ENCODE assay signal across 8 cellular contexts in the genomic region with DNA sequence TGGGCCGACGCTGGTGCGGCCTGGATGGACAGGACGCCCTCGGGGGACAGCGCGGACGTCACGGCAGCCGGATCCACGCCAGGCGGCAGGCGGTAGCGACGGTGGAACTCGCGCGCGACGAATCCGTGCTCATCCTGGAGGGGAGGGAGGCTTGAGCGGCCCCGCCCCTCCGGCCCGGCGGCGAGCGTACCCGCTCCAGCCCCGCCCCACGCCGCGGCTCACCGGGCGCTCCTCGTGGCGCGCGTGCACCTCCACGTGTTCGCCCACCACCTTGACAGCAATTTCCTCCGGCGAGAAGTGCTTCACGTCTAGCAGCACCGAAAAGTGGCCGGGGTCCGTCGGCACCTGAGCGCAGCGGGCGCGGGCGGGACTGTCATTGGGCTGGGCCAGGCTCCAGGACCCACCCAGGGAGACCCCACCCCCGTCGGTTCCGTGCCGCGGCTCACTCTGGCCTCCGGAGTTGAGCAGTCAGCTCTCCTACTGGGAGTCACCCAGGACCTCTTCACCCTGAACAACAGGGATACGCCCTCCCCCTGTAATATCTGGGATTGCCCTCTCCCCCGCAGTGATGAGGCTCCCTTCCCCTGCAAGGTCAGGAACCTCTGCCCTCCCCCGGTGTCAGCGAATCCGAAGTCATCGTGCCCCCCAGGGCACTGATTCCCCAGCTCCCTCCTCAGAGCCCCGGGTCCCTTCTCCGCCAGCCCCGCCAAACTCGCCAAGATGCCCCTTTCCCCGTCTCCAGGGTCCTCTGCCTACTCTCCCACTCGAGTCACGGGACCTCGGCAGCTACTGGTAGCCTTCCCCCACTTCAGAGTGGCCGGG. TPM values are rescaled to one million over a fixed set of nuclear protein-coding genes. Genes with fewer than 3 reads are reported as not detected.
DNase-seq lines count a peak whose midpoint lies in the region; ATAC-seq and TF ChIP-seq lines count a peak whose summit lies in the region.

No MANE protein-coding gene starts in this region.

- peaks cover 7 to 10% of the 10 kb centered on the region in 2 donors for H3K27me3 Mint-ChIP-seq in T-cell

- peaks cover 32 to 51% (median 34%) of the 10 kb centered on the region in 3 donors for H3K4me1 Mint-ChIP-seq in T-cell

- H3K9me3 ChIP-seq in BE2C = no peaks in the 10 kb centered on the region

- no peak overlapping the region for H3K4me3 ChIP-seq in BE2C (ENCODE audit: low read depth, low read length)

- H3K4me3 Mint-ChIP-seq in T-cell = peak overlapping the region in 2 of 3 donors; percentile 41 to 89

- H3K27me3 ChIP-seq in BE2C = no peaks in the 10 kb centered on the region

- no peaks in the 10 kb centered on the region; the same call in 1 of the 2 replicates for H3K4me1 ChIP-seq in BE2C

- CTCF ChIA-PET in T-cell (lab: Charles Lee) = no interaction called here

- POLR2A ChIA-PET in T-cell (lab: Charles Lee) = no interaction called here

- TF ChIP-seq CTCF in BE2C (IDR thresholded peaks at IDR 0.05; ENCODE audit: low read depth, low read length) = no peak

- peaks cover 14% of the 10 kb centered on the region for H3K36me3 Mint-ChIP-seq in T-cell

- ATAC-seq in T-cell (replicated peaks in 1 of 4) (peak in 1 of 4 experiments; percentile 10), left colon (peak; percentile 48), HG02798 (IDR thresholded peaks at IDR 0.05; ENCODE audit: poor library complexity, unreplicated experiment) (no peak), GM21360 (IDR thresholded peaks at IDR 0.05; ENCODE audit: unreplicated experiment) (no peak)

- no peaks in the 10 kb centered on the region for H3K9me3 Mint-ChIP-seq in T-cell

- intact Hi-C loops in left colon (cut with DNase I, micrococcal nuclease) = no loop called here

- H3K27ac Mint-ChIP-seq in T-cell = no peak overlapping the region

- H3K36me3 ChIP-seq in BE2C = peaks cover 8% of the 10 kb centered on the region

- DNase-seq in T-cell = peak in 33 of 34 experiments; percentile 27 to 65 (median 49)
- DNase-seq in astrocyte of the hippocampus (ENCODE audit: low read depth, low spot score) = peak; percentile 30
- peak; percentile 75 to 83 for DNase-seq in left colon
- DNase-seq in stimulated activated CD4-positive, alpha-beta T cell treated with anti-CD3 and anti-CD28 coated beads, Interleukin-4, amount 100 ng/mL, for 4 hours = peak; percentile 56 to 69
- no peak for DNase-seq in BE2C
- DNase-seq in OCI-M1 (lab: John Stamatoyannopoulos, UW) = no peak

RNA-seq across cellular contexts. Expression of a gene that starts 1.1 kb away (rescaled TPM):
- total RNA-seq in T-cell (under 1 TPM in 3 of 5 donors, not detected in 2; 0.44 to 0.69 (median 0.51) TPM), left colon (10 to 100 TPM in 1 of 2 donors, 1 to 10 TPM in 1; 4.5 to 16.4 TPM)
- polyA plus RNA-seq in BE2C (2012; ENCODE audit: insufficient read depth, insufficient read length, low read depth) = 1.1 TPM

RNA-seq across cellular contexts. Expression of a gene that starts 2.2 kb away (rescaled TPM):
- total RNA-seq in T-cell = 10 to 100 TPM; 31.3 to 52.1 (median 47.8) TPM
- 10 to 100 TPM; 16.8 to 19.5 TPM for total RNA-seq in left colon
- polyA plus RNA-seq in BE2C (2012; ENCODE audit: insufficient read depth, insufficient read length, low read depth) = 15.9 TPM

RNA-seq across cellular contexts. Expression of a gene that starts 7.4 kb away (rescaled TPM):
- total RNA-seq in T-cell = 10 to 100 TPM; 11.8 to 23.6 (median 22.8) TPM
- 1 to 10 TPM; 5.9 to 6.1 TPM for total RNA-seq in left colon
- polyA plus RNA-seq in BE2C (2012; ENCODE audit: insufficient read depth, insufficient read length, low read depth) = 29.0 TPM

RNA-seq across cellular contexts. Expression of a gene that starts 10.3 kb away (rescaled TPM):
- total RNA-seq in T-cell (10 to 100 TPM; 21.2 to 33.5 (median 24.5) TPM), left colon (10 to 100 TPM; 82.2 to 86.0 TPM)
- 58.3 TPM for polyA plus RNA-seq in BE2C (2012; ENCODE audit: insufficient read depth, insufficient read length, low read depth)

RNA-seq across cellular contexts. Expression of a gene that starts 10.5 kb away (rescaled TPM):
- total RNA-seq in T-cell (10 to 100 TPM; 40.2 to 74.1 (median 49.3) TPM), left colon (10 to 100 TPM; 14.5 to 17.3 TPM)
- 72.6 TPM for polyA plus RNA-seq in BE2C (2012; ENCODE audit: insufficient read depth, insufficient read length, low read depth)

Comparison
In these comparisons a context has a peak if more than half of its experiments do, and no peak if none do; other contexts are left out.
1. DNase-seq: peak in T-cell (33 of 34), astrocyte of the hippocampus (single experiment), left colon (2 of 2) and stimulated activated CD4-positive, alpha-beta T cell treated with anti-CD3 and anti-CD28 coated beads, Interleukin-4, amount 100 ng/mL, for 4 hours (2 of 2); none in BE2C (single experiment) and OCI-M1 (single experiment).